8 cellular contexts compared by ENCODE assay signal in the genomic region with DNA sequence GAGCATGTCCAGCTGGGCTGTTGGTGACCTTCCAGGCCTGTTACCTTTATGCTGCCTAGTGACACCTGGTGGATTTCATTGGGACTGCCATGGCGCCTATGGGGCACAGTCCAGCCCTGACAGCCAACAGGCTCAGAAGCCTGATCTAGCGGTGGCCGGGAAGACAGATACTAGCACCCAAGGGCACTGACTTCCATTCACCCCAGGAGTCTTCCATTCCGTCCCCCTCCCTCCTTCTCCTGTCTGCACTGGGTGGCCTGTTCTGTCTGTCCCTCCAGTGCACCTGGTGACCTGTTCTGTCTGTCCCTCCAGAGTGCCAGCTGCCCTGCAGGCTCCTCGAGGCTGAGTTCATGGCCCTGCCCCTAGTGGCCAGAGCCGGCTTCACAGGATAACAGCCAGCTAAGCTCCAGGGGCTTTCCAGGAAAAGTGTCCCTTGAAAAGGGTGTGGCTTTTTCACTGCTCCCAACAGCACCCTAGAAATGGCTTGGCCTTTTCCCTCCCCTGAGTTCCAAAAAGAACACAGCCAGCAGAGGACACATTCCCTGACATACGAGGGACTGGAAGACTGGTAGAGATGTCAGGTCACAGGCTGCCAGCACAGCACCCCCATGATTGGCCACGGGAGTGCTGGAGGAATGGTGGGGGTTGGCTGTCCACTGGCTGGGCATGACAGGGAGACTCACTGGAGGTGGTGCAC. TPM values are rescaled to one million over a fixed set of nuclear protein-coding genes. Genes with fewer than 3 reads are reported as not detected.
DNase-seq lines count a peak whose midpoint lies in the region; ATAC-seq and TF ChIP-seq lines count a peak whose summit lies in the region.
"Not testable (repeated sequence)": the region's sequence is repeated elsewhere in the genome, so short reads cannot be mapped to it uniquely, and the experiment has no call there.

No MANE protein-coding gene starts in this region.

- peak overlapping the region; percentile 67 for H3K4me3 Mint-ChIP-seq in stimulated activated effector memory CD8-positive, alpha-beta T cell treated with anti-CD3 and anti-CD28 coated beads, Interleukin-12 subunit alpha, Interleukin-12 subunit beta, amount 100 ng/mL, for 72 hours

- not testable (repeated sequence) for H3K36me3 ChIP-seq in DOHH2 (ENCODE audit: control insufficient read depth, low read length); left ventricle myocardium inferior

- not testable (repeated sequence) for H3K79me2 ChIP-seq in DOHH2 (ENCODE audit: control insufficient read depth, low read length)

- not testable (repeated sequence) for H3K27ac Mint-ChIP-seq in stimulated activated effector memory CD8-positive, alpha-beta T cell treated with anti-CD3 and anti-CD28 coated beads, Interleukin-12 subunit alpha, Interleukin-12 subunit beta, amount 100 ng/mL, for 72 hours

- H3K27ac ChIP-seq in DOHH2 (ENCODE audit: low read depth, low read length); HL-60 (replicated peaks): not testable (repeated sequence)
- peak overlapping the region; percentile 68 for H3K27ac ChIP-seq in left ventricle myocardium inferior (replicated peaks)

- H3K27me3 ChIP-seq in DOHH2 (ENCODE audit: control insufficient read depth, low read length): peaks cover 22% of the 10 kb centered on the region
- H3K27me3 ChIP-seq in HL-60 (ENCODE audit: insufficient read depth, poor library complexity, severe bottlenecking): not testable (repeated sequence)
- H3K27me3 ChIP-seq in left ventricle myocardium inferior (ENCODE audit: low read depth): peaks cover 22% of the 10 kb centered on the region

- H3K9me3 Mint-ChIP-seq in stimulated activated effector memory CD8-positive, alpha-beta T cell treated with anti-CD3 and anti-CD28 coated beads, Interleukin-12 subunit alpha, Interleukin-12 subunit beta, amount 100 ng/mL, for 72 hours: not testable (repeated sequence)

- DNase-seq in HL-60 (ENCODE audit: low read depth in 1 of 2, low spot score in 1 of 2) (peak in 1 of 2 experiments; percentile 80), astrocyte of the hippocampus (ENCODE audit: low read depth, low spot score) (peak; percentile 83), left ventricle myocardium inferior (peak; percentile 75), omental fat pad (ENCODE audit: low spot score) (peak; percentile 60)
- DNase-seq in stimulated activated effector memory CD8-positive, alpha-beta T cell treated with anti-CD3 and anti-CD28 coated beads, Interleukin-12 subunit alpha, Interleukin-12 subunit beta, amount 100 ng/mL, for 72 hours (ENCODE audit: low spot score in 2 of 2): peak; percentile 66 to 87

- H3K36me3 Mint-ChIP-seq in stimulated activated effector memory CD8-positive, alpha-beta T cell treated with anti-CD3 and anti-CD28 coated beads, Interleukin-12 subunit alpha, Interleukin-12 subunit beta, amount 100 ng/mL, for 72 hours: not testable (repeated sequence)

- not testable (repeated sequence) for H3K4me1 ChIP-seq in DOHH2 (ENCODE audit: control insufficient read depth, low read length); left ventricle myocardium inferior

- not testable (repeated sequence) for H4K20me1 ChIP-seq in DOHH2 (ENCODE audit: control insufficient read depth, insufficient read depth, low read depth, low read length)

- intact Hi-C loops in left ventricle myocardium inferior (cut with micrococcal nuclease): not testable (repeated sequence)

- TF ChIP-seq CTCF in DOHH2 (IDR thresholded peaks at IDR 0.05; ENCODE audit: low read depth, low read length, poor library complexity, severe bottlenecking) (peak; percentile 82), HL-60 (IDR thresholded peaks at IDR 0.05; ENCODE audit: insufficient read depth, low read length) (peak; percentile 62), WI38 (IDR thresholded peaks at IDR 0.05; ENCODE audit: low read depth, low read length) (peak; percentile 86), left ventricle myocardium inferior (IDR thresholded peaks at IDR 0.05; ENCODE audit: borderline replicate concordance) (peak; percentile 71), omental fat pad (IDR thresholded peaks at IDR 0.05) (peak in 1 of 3 donors; percentile 54)

- peak overlapping the region; percentile 52 for H3K4me3 ChIP-seq in DOHH2 (ENCODE audit: low read length)
- peak overlapping the region; percentile 28 for H3K4me3 ChIP-seq in HL-60 (replicated peaks; ENCODE audit: insufficient read depth, low read length)
- H3K4me3 ChIP-seq in WI38 (ENCODE audit: low read depth, low read length): not testable (repeated sequence)
- peak overlapping the region; percentile 51 for H3K4me3 ChIP-seq in left ventricle myocardium inferior

- peak overlapping the region; percentile 65 for H3K4me2 ChIP-seq in DOHH2 (ENCODE audit: low read length)

- not testable (repeated sequence) for H3K9me3 ChIP-seq in DOHH2 (ENCODE audit: control insufficient read depth, insufficient read depth, low read length); left ventricle myocardium inferior (replicated peaks)

- not testable (repeated sequence) for H3K4me1 Mint-ChIP-seq in stimulated activated effector memory CD8-positive, alpha-beta T cell treated with anti-CD3 and anti-CD28 coated beads, Interleukin-12 subunit alpha, Interleukin-12 subunit beta, amount 100 ng/mL, for 72 hours

- not testable (repeated sequence) for H3K9me2 ChIP-seq in DOHH2 (replicated peaks; ENCODE audit: control insufficient read depth, low read length)

- ATAC-seq in GM21515 (IDR thresholded peaks at IDR 0.05; ENCODE audit: unreplicated experiment) (peak; percentile 85), omental fat pad (ENCODE audit: low FRiP score) (peak; percentile 87)
- ATAC-seq in stimulated activated effector memory CD8-positive, alpha-beta T cell treated with anti-CD3 and anti-CD28 coated beads, Interleukin-12 subunit alpha, Interleukin-12 subunit beta, amount 100 ng/mL, for 72 hours: peak; percentile 96

- H3F3A ChIP-seq in DOHH2 (ENCODE audit: control insufficient read depth, insufficient read depth): not testable (repeated sequence)

RNA-seq across cellular contexts. Expression of a gene that starts 15.2 kb away (rescaled TPM):
- total RNA-seq in left ventricle myocardium inferior (not detected), omental fat pad (not detected)

RNA-seq across cellular contexts. Expression of a gene that starts 15.2 kb away (rescaled TPM):
- total RNA-seq in left ventricle myocardium inferior: 11.8 TPM
- 10 to 100 TPM in 3 of 4 donors, 1 to 10 TPM in 1; 6.1 to 25.7 (median 16.2) TPM for total RNA-seq in omental fat pad

RNA-seq across cellular contexts. Expression of a gene that starts 16.3 kb away (rescaled TPM):
- total RNA-seq in left ventricle myocardium inferior (not detected), omental fat pad (not detected)
